ENCODE assay signal across 1 cellular context in the genomic region with DNA sequence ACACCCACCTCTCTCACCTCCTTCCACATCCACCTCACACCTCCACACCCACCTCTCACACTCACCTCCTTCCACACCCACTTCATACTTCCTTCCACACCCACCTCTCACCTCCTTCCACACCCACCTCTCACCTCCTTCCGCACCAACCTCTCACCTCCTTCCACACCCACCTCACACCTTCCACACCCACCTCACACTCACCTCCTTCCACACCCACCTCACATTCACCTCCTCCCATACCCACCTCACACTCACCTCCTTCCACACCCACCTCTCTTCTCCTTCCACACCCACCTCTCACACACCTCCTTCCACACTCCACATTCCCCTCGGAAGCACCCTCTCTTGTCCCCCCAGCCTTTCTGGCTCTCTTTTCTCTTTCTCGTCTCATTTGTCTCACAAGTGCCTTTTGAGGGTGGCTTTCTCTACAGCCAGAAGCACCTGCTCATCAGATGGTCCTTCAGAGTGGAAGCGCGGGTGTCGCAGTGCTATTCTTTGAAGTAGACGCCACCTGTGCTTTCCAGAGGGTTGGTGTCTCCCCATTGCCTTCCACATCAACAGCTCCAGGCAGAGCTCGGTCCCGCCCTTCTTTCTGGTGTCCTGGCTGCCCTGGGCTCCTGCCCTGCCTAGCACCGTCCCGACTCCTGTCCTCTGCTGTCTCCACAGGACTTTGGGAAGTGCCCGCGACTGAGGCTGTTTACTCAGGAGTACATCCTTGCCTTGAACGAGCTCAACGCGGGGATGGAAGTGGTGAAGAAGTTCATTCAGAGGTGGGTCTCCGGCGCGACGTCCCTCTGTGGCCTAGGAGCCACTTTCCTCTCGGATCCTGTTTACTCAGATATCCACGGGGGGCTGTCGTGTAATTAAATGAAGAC.
TF ChIP-seq lines count a peak whose summit lies in the region.

No MANE protein-coding gene starts in this region.

TF ChIP-seq in WTC11, 78 proteins besides CTCF, POLR2A, EP300 and RAD21 (continued from another document):
- TF ChIP-seq E2F5 (CRISPR knock-in tag; IDR thresholded peaks at IDR 0.05) (no peak), ZMAT4 (CRISPR knock-in tag; IDR thresholded peaks at IDR 0.05) (no peak)
TF ChIP-seq in WTC11: peak in this region for 0.
